1 cellular context compared by ENCODE assay signal in the genomic region with DNA sequence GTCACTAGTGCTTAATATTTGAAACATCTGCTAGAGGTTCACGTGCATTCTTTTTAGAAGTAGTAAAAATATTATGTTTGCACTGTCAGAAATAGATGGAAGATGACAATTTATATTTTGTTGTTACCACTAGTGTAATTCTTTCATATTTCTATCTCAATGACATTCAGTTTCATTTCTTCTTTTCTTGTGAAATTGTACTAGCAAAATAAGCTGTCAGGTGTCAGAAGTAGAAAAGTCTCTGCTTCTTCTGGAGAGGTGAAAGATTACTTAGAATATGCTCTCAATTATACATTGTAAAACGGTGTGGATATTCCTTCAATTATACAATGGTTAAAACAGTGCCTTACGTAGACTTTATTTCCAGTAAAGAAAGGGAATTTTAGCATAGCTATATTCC.
TF ChIP-seq lines count a peak whose summit lies in the region.

No MANE protein-coding gene starts in this region.

TF ChIP-seq in WTC11, 78 proteins besides CTCF, POLR2A, EP300 and RAD21 (continued from another document):
- TF ChIP-seq, protein P1, sequence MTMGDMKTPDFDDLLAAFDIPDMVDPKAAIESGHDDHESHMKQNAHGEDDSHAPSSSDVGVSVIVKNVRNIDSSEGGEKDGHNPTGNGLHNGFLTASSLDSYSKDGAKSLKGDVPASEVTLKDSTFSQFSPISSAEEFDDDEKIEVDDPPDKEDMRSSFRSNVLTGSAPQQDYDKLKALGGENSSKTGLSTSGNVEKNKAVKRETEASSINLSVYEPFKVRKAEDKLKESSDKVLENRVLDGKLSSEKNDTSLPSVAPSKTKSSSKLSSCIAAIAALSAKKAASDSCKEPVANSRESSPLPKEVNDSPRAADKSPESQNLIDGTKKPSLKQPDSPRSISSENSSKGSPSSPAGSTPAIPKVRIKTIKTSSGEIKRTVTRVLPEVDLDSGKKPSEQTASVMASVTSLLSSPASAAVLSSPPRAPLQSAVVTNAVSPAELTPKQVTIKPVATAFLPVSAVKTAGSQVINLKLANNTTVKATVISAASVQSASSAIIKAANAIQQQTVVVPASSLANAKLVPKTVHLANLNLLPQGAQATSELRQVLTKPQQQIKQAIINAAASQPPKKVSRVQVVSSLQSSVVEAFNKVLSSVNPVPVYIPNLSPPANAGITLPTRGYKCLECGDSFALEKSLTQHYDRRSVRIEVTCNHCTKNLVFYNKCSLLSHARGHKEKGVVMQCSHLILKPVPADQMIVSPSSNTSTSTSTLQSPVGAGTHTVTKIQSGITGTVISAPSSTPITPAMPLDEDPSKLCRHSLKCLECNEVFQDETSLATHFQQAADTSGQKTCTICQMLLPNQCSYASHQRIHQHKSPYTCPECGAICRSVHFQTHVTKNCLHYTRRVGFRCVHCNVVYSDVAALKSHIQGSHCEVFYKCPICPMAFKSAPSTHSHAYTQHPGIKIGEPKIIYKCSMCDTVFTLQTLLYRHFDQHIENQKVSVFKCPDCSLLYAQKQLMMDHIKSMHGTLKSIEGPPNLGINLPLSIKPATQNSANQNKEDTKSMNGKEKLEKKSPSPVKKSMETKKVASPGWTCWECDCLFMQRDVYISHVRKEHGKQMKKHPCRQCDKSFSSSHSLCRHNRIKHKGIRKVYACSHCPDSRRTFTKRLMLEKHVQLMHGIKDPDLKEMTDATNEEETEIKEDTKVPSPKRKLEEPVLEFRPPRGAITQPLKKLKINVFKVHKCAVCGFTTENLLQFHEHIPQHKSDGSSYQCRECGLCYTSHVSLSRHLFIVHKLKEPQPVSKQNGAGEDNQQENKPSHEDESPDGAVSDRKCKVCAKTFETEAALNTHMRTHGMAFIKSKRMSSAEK (CRISPR knock-in tag; IDR thresholded peaks at IDR 0.05; ENCODE audit: borderline replicate concordance) = no peak
- no peak for TF ChIP-seq CREM (CRISPR knock-in tag; IDR thresholded peaks at IDR 0.05)
